ENCODE assay signal across 9 cellular contexts in genomic region chr19:38974599-38975213, GRCh38. TPM values are rescaled to one million over a fixed set of nuclear protein-coding genes. Genes with fewer than 3 reads are reported as not detected.
DNase-seq lines count a peak whose midpoint lies in the region; FAIRE-seq and TF ChIP-seq lines count a peak whose summit lies in the region.
"Had no signal": no experiment of that assay in that cellular context is flagged by ENCODE, and none has a peak within 500 bp of the region (broad histone marks: within the 10 kb centered on the region; RNA-seq: fewer than 3 reads in every experiment).

No MANE protein-coding gene starts in this region.

- H3K36me3 ChIP-seq in ACC112 (ENCODE audit: insufficient read depth, low read length): no peaks in the 10 kb centered on the region
- peaks cover 25% of the 10 kb centered on the region for H3K36me3 ChIP-seq in OCI-LY3 (replicated peaks; ENCODE audit: low read depth, low read length)
- no peaks in the 10 kb centered on the region for H3K36me3 ChIP-seq in endothelial cell of umbilical vein (ENCODE audit: control insufficient read depth in 2 of 2, extremely low read depth in 1 of 2, insufficient read depth in 2 of 2, low read length in 2 of 2)

- POLR2A ChIA-PET in endothelial cell of umbilical vein (lab: Charles Lee): no interaction called here

- H3K9me3 ChIP-seq in OCI-LY3 (ENCODE audit: insufficient read depth, low read length) (peaks cover 2% of the 10 kb centered on the region; the same call in 1 of the 2 replicates), endothelial cell of umbilical vein (replicated peaks; ENCODE audit: control insufficient read depth, insufficient read depth, low read length) (no peaks in the 10 kb centered on the region)

- peak overlapping the region; percentile 73 for H3K27ac ChIP-seq in ACC112 (ENCODE audit: low read depth, low read length)
- H3K27ac ChIP-seq in OCI-LY3 (ENCODE audit: low read length): peak overlapping the region; percentile 97
- H3K27ac ChIP-seq in endothelial cell of umbilical vein (ENCODE audit: insufficient read depth, low read depth, low read length): peak overlapping the region; percentile 47

- no peak for TF ChIP-seq POLR2A in endothelial cell of umbilical vein (IDR thresholded peaks at IDR 0.05; ENCODE audit: low read depth, low read length)

- no TSS peak for BruUV-seq in endothelial cell of umbilical vein (replicated peaks; lab: Mats Ljungman, UMichigan)

- H3K27me3 ChIP-seq in ACC112 (ENCODE audit: insufficient read depth, low read length): no peaks in the 10 kb centered on the region
- H3K27me3 ChIP-seq in OCI-LY3 (ENCODE audit: low read depth, low read length): no peaks in the 10 kb centered on the region
- no peaks in the 10 kb centered on the region for H3K27me3 ChIP-seq in endothelial cell of umbilical vein (ENCODE audit: control insufficient read depth in 2 of 2, insufficient read depth in 2 of 2, low read length in 2 of 2)

- H3K4me3 ChIP-seq in ACC112 (ENCODE audit: low read depth, low read length) (peak overlapping the region; percentile 80), OCI-LY3 (ENCODE audit: low read length) (peak overlapping the region; percentile 88), endothelial cell of umbilical vein (replicated peaks in 1 of 3; ENCODE audit: insufficient read depth in 1 of 3, low read depth in 1 of 3, low read length in 3 of 3) (peak overlapping the region; percentile 48 to 65 (median 48))

- H3K27me3 Mint-ChIP-seq in nephron progenitor cell (ENCODE audit: low read depth, poor library complexity): no peaks in the 10 kb centered on the region

- intact Hi-C loops in endothelial cell of umbilical vein (cut with micrococcal nuclease): loop anchor here (2.0 kb wide), 1 partner anchor 356 kb away; the partner anchor contains the start of gene EIF3K

- peaks cover 8% of the 10 kb centered on the region for H3K79me2 ChIP-seq in ACC112 (ENCODE audit: control insufficient read depth, insufficient read depth, low read length, unreplicated experiment)
- peaks cover 58% of the 10 kb centered on the region for H3K79me2 ChIP-seq in OCI-LY3 (ENCODE audit: low read length)
- peaks cover 9% of the 10 kb centered on the region for H3K79me2 ChIP-seq in endothelial cell of umbilical vein (ENCODE audit: control insufficient read depth, insufficient read depth, low read length)

- dilution Hi-C loops in endothelial cell of umbilical vein (cut with MboI; ENCODE audit: extremely low pct_ligation_motif_present, low sequenced_read_pairs): no loop called here

- H3K27ac Mint-ChIP-seq in nephron progenitor cell: peak overlapping the region; percentile 69
- H3K27ac Mint-ChIP-seq: activated CD4-positive, alpha-beta T cell treated with anti-CD3 and anti-CD28 coated beads, Interleukin-2, amount 10 ng/mL, durations not matched to agents 7 days and 5 days had no signal

- peak; percentile 12; the same call in 1 of the 2 replicates for TF ChIP-seq CTCF in OCI-LY3 (IDR thresholded peaks at IDR 0.05; ENCODE audit: low read depth, low read length)
- TF ChIP-seq CTCF in endothelial cell of umbilical vein (IDR thresholded peaks at IDR 0.05; ENCODE audit: extremely low read depth in 1 of 2, insufficient read depth in 1 of 2, low read depth in 1 of 2, low read length in 2 of 2): no peak
- no peak for TF ChIP-seq CTCF in nephron progenitor cell (IDR thresholded peaks at IDR 0.05)

- H3K4me1 ChIP-seq in ACC112 (ENCODE audit: control insufficient read depth, insufficient read depth, low read length, unreplicated experiment) (peaks cover 7% of the 10 kb centered on the region), OCI-LY3 (ENCODE audit: low read length) (peaks cover 39% of the 10 kb centered on the region), endothelial cell of umbilical vein (ENCODE audit: control insufficient read depth, extremely low read depth, insufficient read depth, low read length) (peaks cover 14% of the 10 kb centered on the region)

- CTCF ChIA-PET in endothelial cell of umbilical vein (lab: Charles Lee): interaction anchor here (1.5 to 4.5 kb wide), 5 partner anchors 13 to 338 kb away, joined by 3 to 39 read pairs (median 6); partner anchors contain the start of genes MRPS12 and SARS2

- peaks cover 20% of the 10 kb centered on the region for H3K36me3 Mint-ChIP-seq in nephron progenitor cell (ENCODE audit: low read depth)

- H3K9ac ChIP-seq in OCI-LY3 (ENCODE audit: low read length): peak overlapping the region; percentile 97
- peak overlapping the region; percentile 40 for H3K9ac ChIP-seq in endothelial cell of umbilical vein (replicated peaks; ENCODE audit: extremely low read depth, insufficient read depth, low read length)

- H3K4me2 ChIP-seq in OCI-LY3 (ENCODE audit: low read length): peak overlapping the region; percentile 88
- peak overlapping the region; percentile 83 for H3K4me2 ChIP-seq in endothelial cell of umbilical vein (ENCODE audit: insufficient read depth, low read length)

- H4K20me1 ChIP-seq in OCI-LY3 (ENCODE audit: insufficient read depth, low read length): peaks cover 8% of the 10 kb centered on the region
- no peaks in the 10 kb centered on the region for H4K20me1 ChIP-seq in endothelial cell of umbilical vein (replicated peaks; ENCODE audit: control insufficient read depth, extremely low read depth, insufficient read depth, low read length)

- H3K9me3 Mint-ChIP-seq in nephron progenitor cell: peaks cover under 1% of the 10 kb centered on the region

- H3K4me3 Mint-ChIP-seq in nephron progenitor cell: peak overlapping the region; percentile 95
- H3K4me3 Mint-ChIP-seq: activated CD4-positive, alpha-beta T cell treated with anti-CD3 and anti-CD28 coated beads, Interleukin-2, amount 10 ng/mL, durations not matched to agents 7 days and 5 days had no signal

- FAIRE-seq in endothelial cell of umbilical vein (lab: Jason Lieb, UNC): peak; percentile 44

- H3K4me1 Mint-ChIP-seq in nephron progenitor cell: peaks cover 45% of the 10 kb centered on the region

- H2AFZ ChIP-seq in ACC112 (ENCODE audit: low read length, unreplicated experiment) (peak overlapping the region; percentile 64), OCI-LY3 (ENCODE audit: low read depth, low read length) (no peak overlapping the region; the same call in 1 of the 2 replicates), endothelial cell of umbilical vein (ENCODE audit: low read depth, low read length) (peak overlapping the region; percentile 87)

- DNase-seq in endothelial cell of umbilical vein (ENCODE audit: low read depth, low spot score) (peak; percentile 62), nephron progenitor cell (no peak), NCI-H1105 (lab: John Stamatoyannopoulos, UW) (no peak), GM19240 (ENCODE audit: insufficient read length, low spot score) (no peak), 8988T (no peak), NCI-H1436 (lab: John Stamatoyannopoulos, UW) (no peak)
- DNase-seq: activated CD4-positive, alpha-beta T cell treated with anti-CD3 and anti-CD28 coated beads, Interleukin-2, amount 10 ng/mL, durations not matched to agents 7 days and 5 days had no signal

- no peaks in the 10 kb centered on the region for H3K9me1 ChIP-seq in endothelial cell of umbilical vein (replicated peaks; ENCODE audit: control insufficient read depth, extremely low read depth, insufficient read depth, low read length)

TF ChIP-seq in endothelial cell of umbilical vein, 7 proteins besides CTCF, POLR2A, EP300 and RAD21 (continues in another document):
- TF ChIP-seq FOS (IDR thresholded peaks at IDR 0.05; ENCODE audit: borderline replicate concordance, insufficient read depth, low read length) (no peak), MYC (IDR thresholded peaks at IDR 0.05; ENCODE audit: low read depth, low read length) (no peak)

RNA-seq across cellular contexts. Expression of gene FBXO17, which starts 0.8 kb away (rescaled TPM):
- 23.8 and 24.4 TPM in 2 replicates for total RNA-seq in endothelial cell of umbilical vein
- 21.8 and 24.3 TPM in 2 replicates for polyA plus RNA-seq in endothelial cell of umbilical vein
- 17.6 and 21.6 TPM in 2 replicates for polyA plus RNA-seq in endothelial cell of umbilical vein (2011; cell fraction: cytosol; rRNA removed)
- polyA plus RNA-seq in endothelial cell of umbilical vein (2011; cell fraction: nucleus; rRNA removed): 39.2 and 47.2 TPM in 2 replicates
- 29.7 and 37.9 TPM in 2 replicates for polyA plus RNA-seq in endothelial cell of umbilical vein (2012)
- polyA minus RNA-seq in endothelial cell of umbilical vein: 12.6 and 20.1 TPM in 2 replicates
- polyA minus RNA-seq in endothelial cell of umbilical vein (2011; cell fraction: cytosol; rRNA and poly(A)+ RNA removed): 1.3 TPM
- polyA minus RNA-seq in endothelial cell of umbilical vein (2011; cell fraction: nucleus; rRNA and poly(A)+ RNA removed): 10.7 and 15.5 TPM in 2 replicates

RNA-seq across cellular contexts. Expression of gene MRPS12, which starts 44.0 kb away (rescaled TPM):
- 46.0 and 49.3 TPM in 2 replicates for total RNA-seq in endothelial cell of umbilical vein
- 86.3 and 127 TPM in 2 replicates for polyA plus RNA-seq in endothelial cell of umbilical vein
- 48.6 and 60.2 TPM in 2 replicates for polyA plus RNA-seq in endothelial cell of umbilical vein (2011; cell fraction: cytosol; rRNA removed)
- 18.7 and 23.8 TPM in 2 replicates for polyA plus RNA-seq in endothelial cell of umbilical vein (2011; cell fraction: nucleus; rRNA removed)
- polyA plus RNA-seq in endothelial cell of umbilical vein (2012): 46.0 and 49.2 TPM in 2 replicates
- polyA minus RNA-seq in endothelial cell of umbilical vein: 14.9 and 16.0 TPM in 2 replicates
- 59.7 TPM for polyA minus RNA-seq in endothelial cell of umbilical vein (2011; cell fraction: cytosol; rRNA and poly(A)+ RNA removed)
- 6.3 and 7.9 TPM in 2 replicates for polyA minus RNA-seq in endothelial cell of umbilical vein (2011; cell fraction: nucleus; rRNA and poly(A)+ RNA removed)

RNA-seq across cellular contexts. Expression of gene SARS2, which starts 44.1 kb away (rescaled TPM):
- 38.5 and 40.3 TPM in 2 replicates for total RNA-seq in endothelial cell of umbilical vein
- polyA plus RNA-seq in endothelial cell of umbilical vein: 43.7 and 58.6 TPM in 2 replicates
- 19.3 and 24.4 TPM in 2 replicates for polyA plus RNA-seq in endothelial cell of umbilical vein (2011; cell fraction: cytosol; rRNA removed)
- polyA plus RNA-seq in endothelial cell of umbilical vein (2011; cell fraction: nucleus; rRNA removed): 169 and 186 TPM in 2 replicates
- 18.8 and 22.5 TPM in 2 replicates for polyA plus RNA-seq in endothelial cell of umbilical vein (2012)
- polyA minus RNA-seq in endothelial cell of umbilical vein: 25.0 and 37.0 TPM in 2 replicates
- 28.2 TPM for polyA minus RNA-seq in endothelial cell of umbilical vein (2011; cell fraction: cytosol; rRNA and poly(A)+ RNA removed)
- 37.9 and 41.1 TPM in 2 replicates for polyA minus RNA-seq in endothelial cell of umbilical vein (2011; cell fraction: nucleus; rRNA and poly(A)+ RNA removed)

RNA-seq across cellular contexts. Expression of gene FBXO27, which starts 57.6 kb away (rescaled TPM):
- 4.2 and 6.5 TPM in 2 replicates for total RNA-seq in endothelial cell of umbilical vein
- 3.5 and 4.9 TPM in 2 replicates for polyA plus RNA-seq in endothelial cell of umbilical vein
- 2.5 and 3.0 TPM in 2 replicates for polyA plus RNA-seq in endothelial cell of umbilical vein (2011; cell fraction: cytosol; rRNA removed)
- 0.63 and 1.5 TPM in 2 replicates for polyA plus RNA-seq in endothelial cell of umbilical vein (2011; cell fraction: nucleus; rRNA removed)
- 2.9 and 4.7 TPM in 2 replicates for polyA plus RNA-seq in endothelial cell of umbilical vein (2012)
- 4.7 and 9.5 TPM in 2 replicates for polyA minus RNA-seq in endothelial cell of umbilical vein
- not detected for polyA minus RNA-seq in endothelial cell of umbilical vein (2011; cell fraction: cytosol; rRNA and poly(A)+ RNA removed)
- polyA minus RNA-seq in endothelial cell of umbilical vein (2011; cell fraction: nucleus; rRNA and poly(A)+ RNA removed): 0.91 and 2.4 TPM in 2 replicates
- total RNA-seq: activated CD4-positive, alpha-beta T cell treated with anti-CD3 and anti-CD28 coated beads, Interleukin-2, amount 10 ng/mL, durations not matched to agents 7 days and 5 days had no signal

Comparison
In these comparisons a context has a peak if more than half of its experiments do, and no peak if none do; other contexts are left out.
1. H3K27ac ChIP-seq: peak in every context shown above with its lines; median percentile 97 in OCI-LY3; 73 in ACC112; 47 in endothelial cell of umbilical vein.